Comparison of ENCODE assay signal across 2 cellular contexts in the genomic region with DNA sequence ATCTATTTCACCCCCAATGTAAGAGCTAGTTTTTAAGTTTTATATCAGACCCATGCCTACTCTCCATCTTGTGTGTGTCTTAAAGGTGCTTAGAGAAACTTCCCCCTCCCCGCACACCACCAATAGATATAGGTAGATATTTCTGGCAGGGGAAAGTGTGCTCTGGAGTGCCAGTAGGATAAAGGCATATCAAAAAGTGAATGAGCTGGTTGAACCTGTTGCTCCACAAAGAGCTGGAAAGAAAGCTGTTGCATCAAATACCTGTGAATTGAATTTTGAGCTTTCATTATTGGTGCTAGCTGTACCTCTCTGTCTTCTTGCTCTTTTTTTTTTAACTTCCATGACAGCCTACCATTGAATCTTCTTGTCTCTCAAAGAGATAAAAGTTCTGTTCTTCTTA.
TF ChIP-seq lines count a peak whose summit lies in the region.

No MANE protein-coding gene starts in this region.

TF ChIP-seq in HEK293, 187 proteins besides CTCF, POLR2A, EP300 and RAD21:
- TF ChIP-seq ZBTB48 (tag by site-specific recombination; IDR thresholded peaks at IDR 0.05) (no peak), ZFP69B (tag by site-specific recombination; IDR thresholded peaks at IDR 0.05) (no peak), SCRT1 (tag by site-specific recombination; IDR thresholded peaks at IDR 0.05; ENCODE audit: borderline replicate concordance) (peak; percentile 85), ZNF202 (tag by site-specific recombination; IDR thresholded peaks at IDR 0.05; ENCODE audit: borderline replicate concordance) (no peak), ZNF837 (tag by site-specific recombination; IDR thresholded peaks at IDR 0.05) (no peak), SCRT2 (tag by site-specific recombination; IDR thresholded peaks at IDR 0.05) (peak; percentile 92), ZNF155 (tag by site-specific recombination; IDR thresholded peaks at IDR 0.05) (no peak)
- TF ChIP-seq, protein P1, sequence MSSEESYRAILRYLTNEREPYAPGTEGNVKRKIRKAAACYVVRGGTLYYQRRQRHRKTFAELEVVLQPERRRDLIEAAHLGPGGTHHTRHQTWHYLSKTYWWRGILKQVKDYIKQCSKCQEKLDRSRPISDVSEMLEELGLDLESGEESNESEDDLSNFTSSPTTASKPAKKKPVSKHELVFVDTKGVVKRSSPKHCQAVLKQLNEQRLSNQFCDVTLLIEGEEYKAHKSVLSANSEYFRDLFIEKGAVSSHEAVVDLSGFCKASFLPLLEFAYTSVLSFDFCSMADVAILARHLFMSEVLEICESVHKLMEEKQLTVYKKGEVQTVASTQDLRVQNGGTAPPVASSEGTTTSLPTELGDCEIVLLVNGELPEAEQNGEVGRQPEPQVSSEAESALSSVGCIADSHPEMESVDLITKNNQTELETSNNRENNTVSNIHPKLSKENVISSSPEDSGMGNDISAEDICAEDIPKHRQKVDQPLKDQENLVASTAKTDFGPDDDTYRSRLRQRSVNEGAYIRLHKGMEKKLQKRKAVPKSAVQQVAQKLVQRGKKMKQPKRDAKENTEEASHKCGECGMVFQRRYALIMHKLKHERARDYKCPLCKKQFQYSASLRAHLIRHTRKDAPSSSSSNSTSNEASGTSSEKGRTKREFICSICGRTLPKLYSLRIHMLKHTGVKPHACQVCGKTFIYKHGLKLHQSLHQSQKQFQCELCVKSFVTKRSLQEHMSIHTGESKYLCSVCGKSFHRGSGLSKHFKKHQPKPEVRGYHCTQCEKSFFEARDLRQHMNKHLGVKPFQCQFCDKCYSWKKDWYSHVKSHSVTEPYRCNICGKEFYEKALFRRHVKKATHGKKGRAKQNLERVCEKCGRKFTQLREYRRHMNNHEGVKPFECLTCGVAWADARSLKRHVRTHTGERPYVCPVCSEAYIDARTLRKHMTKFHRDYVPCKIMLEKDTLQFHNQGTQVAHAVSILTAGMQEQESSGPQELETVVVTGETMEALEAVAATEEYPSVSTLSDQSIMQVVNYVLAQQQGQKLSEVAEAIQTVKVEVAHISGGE (tag by site-specific recombination; conservative IDR thresholded peaks at IDR 0.05; ENCODE audit: low read depth), result no peak
- TF ChIP-seq, protein P2, sequence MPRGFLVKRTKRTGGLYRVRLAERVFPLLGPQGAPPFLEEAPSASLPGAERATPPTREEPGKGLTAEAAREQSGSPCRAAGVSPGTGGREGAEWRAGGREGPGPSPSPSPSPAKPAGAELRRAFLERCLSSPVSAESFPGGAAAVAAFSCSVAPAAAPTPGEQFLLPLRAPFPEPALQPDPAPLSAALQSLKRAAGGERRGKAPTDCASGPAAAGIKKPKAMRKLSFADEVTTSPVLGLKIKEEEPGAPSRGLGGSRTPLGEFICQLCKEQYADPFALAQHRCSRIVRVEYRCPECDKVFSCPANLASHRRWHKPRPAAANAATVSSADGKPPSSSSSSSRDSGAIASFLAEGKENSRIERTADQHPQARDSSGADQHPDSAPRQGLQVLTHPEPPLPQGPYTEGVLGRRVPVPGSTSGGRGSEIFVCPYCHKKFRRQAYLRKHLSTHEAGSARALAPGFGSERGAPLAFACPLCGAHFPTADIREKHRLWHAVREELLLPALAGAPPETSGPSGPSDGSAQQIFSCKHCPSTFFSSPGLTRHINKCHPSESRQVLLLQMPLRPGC (tag by site-specific recombination; IDR thresholded peaks at IDR 0.05), result no peak

TF ChIP-seq in K562, 482 proteins besides CTCF, POLR2A, EP300 and RAD21:
- TF ChIP-seq PML (IDR thresholded peaks at IDR 0.05; ENCODE audit: low read length), result 0 out of 2 replicates have a peak, but pooled peaks have one; percentile 13
- no peak for TF ChIP-seq TEAD4 (IDR thresholded peaks at IDR 0.05; ENCODE audit: low read length)
- TF ChIP-seq TEAD4 (CRISPR knock-in tag; IDR thresholded peaks at IDR 0.05; ENCODE audit: borderline replicate concordance), result no peak
